6 cellular contexts compared by ENCODE assay signal in the genomic region with DNA sequence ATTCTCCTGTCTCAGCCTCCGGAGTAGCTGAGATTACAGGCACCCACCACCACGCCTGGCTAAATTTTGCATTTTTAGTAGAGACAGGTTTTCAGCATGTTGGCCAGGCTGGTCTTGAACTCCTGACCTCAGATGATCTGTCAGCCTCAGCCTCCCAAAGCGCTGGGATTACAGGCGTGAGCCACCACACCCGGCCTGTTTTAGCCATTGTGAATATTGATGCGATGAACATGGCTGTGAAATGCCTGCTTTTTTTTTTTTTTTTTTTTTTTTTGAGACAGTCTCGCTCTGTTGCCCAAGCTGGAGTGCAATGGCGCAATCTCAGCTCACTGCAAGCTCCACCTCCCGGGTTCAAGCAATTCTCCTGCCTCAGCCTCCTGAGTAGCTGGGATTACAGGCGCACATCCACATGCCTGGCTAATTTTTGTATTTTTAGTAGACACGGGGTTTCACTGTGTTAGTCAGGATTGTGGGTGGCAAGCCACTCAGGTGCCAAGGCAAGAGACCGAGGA. TPM values are rescaled to one million over a fixed set of nuclear protein-coding genes. Genes with fewer than 3 reads are reported as not detected.
"Had no signal": no experiment of that assay in that cellular context is flagged by ENCODE, and none has a peak within 500 bp of the region (broad histone marks: within the 10 kb centered on the region; RNA-seq: fewer than 3 reads in every experiment).

No MANE protein-coding gene starts in this region.

RNA-seq across cellular contexts. Expression of a gene that starts 20.8 kb away (rescaled TPM):
- total RNA-seq: fibroblast of villous mesenchyme; liver; naive thymus-derived CD4-positive, alpha-beta T cell; osteoblast; skeletal muscle tissue; subcutaneous adipose tissue had no signal
